Comparison of ENCODE assay signal across 8 cellular contexts in genomic region chr1:243253211-243253926, GRCh38. TPM values are rescaled to one million over a fixed set of nuclear protein-coding genes. Genes with fewer than 3 reads are reported as not detected.
DNase-seq lines count a peak whose midpoint lies in the region; TF ChIP-seq lines count a peak whose summit lies in the region.

No MANE protein-coding gene starts in this region.

- H3K4me3 Mint-ChIP-seq in T-helper 2 cell treated with Interferon-gamma antibody and Interleukin-4, amounts not matched to agents 5 μg/mL and 100 μg/mL, for 36 hours = peak overlapping the region; percentile 97

- peaks cover 33% of the 10 kb centered on the region for H3K4me1 Mint-ChIP-seq in T-helper 2 cell treated with Interferon-gamma antibody and Interleukin-4, amounts not matched to agents 5 μg/mL and 100 μg/mL, for 36 hours (ENCODE audit: low read depth)

- H3K36me3 Mint-ChIP-seq in T-helper 2 cell treated with Interferon-gamma antibody and Interleukin-4, amounts not matched to agents 5 μg/mL and 100 μg/mL, for 36 hours (ENCODE audit: low read depth) = peaks cover 5% of the 10 kb centered on the region

- no peaks in the 10 kb centered on the region for H3K9me3 Mint-ChIP-seq in T-helper 2 cell treated with Interferon-gamma antibody and Interleukin-4, amounts not matched to agents 5 μg/mL and 100 μg/mL, for 36 hours

- DNase-seq in T-helper 2 cell treated with Interferon-gamma antibody and Interleukin-4, amounts not matched to agents 5 μg/mL and 100 μg/mL, for 36 hours (ENCODE audit: low spot score) = no peak
- DNase-seq in T-helper 2 cell (no peak), SJCRH30 (peak in 1 of 2 experiments; percentile 24), erythroblast (lab: John Stamatoyannopoulos, UW) (peak; percentile 35 to 44), NCI-H187 (lab: John Stamatoyannopoulos, UW) (no peak), NCI-H2227 treated with DMSO at 0.1 percent for 48 hours (lab: John Stamatoyannopoulos, UW) (no peak)
- DNase-seq in stimulated activated CD4-positive, alpha-beta T cell treated with anti-CD3 and anti-CD28 coated beads, Interleukin-4, amount 100 ng/mL, for 24 hours = no peak

- H3K4me3 ChIP-seq in SJCRH30 (peak overlapping the region; percentile 85), parathyroid adenoma (ENCODE audit: low read depth, low read length) (peak overlapping the region; percentile 35)

- H3K27me3 ChIP-seq in SJCRH30 (no peaks in the 10 kb centered on the region), parathyroid adenoma (ENCODE audit: control insufficient read depth, insufficient read depth, low read length) (no peaks in the 10 kb centered on the region)

- TF ChIP-seq CTCF in parathyroid adenoma (IDR thresholded peaks at IDR 0.05) = no peak

- H3K27ac ChIP-seq in SJCRH30 (peak overlapping the region; percentile 71), parathyroid adenoma (peak overlapping the region; percentile 22)

- H3K9ac ChIP-seq in parathyroid adenoma = no peak overlapping the region

- no peak for TF ChIP-seq POLR2A in erythroblast (IDR thresholded peaks at IDR 0.05; ENCODE audit: low read length)

- H3K36me3 ChIP-seq in SJCRH30 (peaks cover 2% of the 10 kb centered on the region; the same call in 1 of the 2 replicates), parathyroid adenoma (ENCODE audit: control insufficient read depth, insufficient read depth, low read length) (no peaks in the 10 kb centered on the region)

- H3K4me2 ChIP-seq in parathyroid adenoma (ENCODE audit: low read length) = peak overlapping the region; percentile 85

- H3K4me1 ChIP-seq in SJCRH30 (no peaks in the 10 kb centered on the region), parathyroid adenoma (no peaks in the 10 kb centered on the region)

- H3K79me2 ChIP-seq in parathyroid adenoma = no peaks in the 10 kb centered on the region

- no peak overlapping the region for H2AFZ ChIP-seq in parathyroid adenoma

- peak overlapping the region; percentile 84 for H3K27ac Mint-ChIP-seq in T-helper 2 cell treated with Interferon-gamma antibody and Interleukin-4, amounts not matched to agents 5 μg/mL and 100 μg/mL, for 36 hours

- H3K27me3 Mint-ChIP-seq in T-helper 2 cell treated with Interferon-gamma antibody and Interleukin-4, amounts not matched to agents 5 μg/mL and 100 μg/mL, for 36 hours (ENCODE audit: low read depth) = no peaks in the 10 kb centered on the region

- no peaks in the 10 kb centered on the region for H3K9me3 ChIP-seq in SJCRH30 (replicated peaks)
- H3K9me3 ChIP-seq in parathyroid adenoma (ENCODE audit: control insufficient read depth, low read length) = no peaks in the 10 kb centered on the region

RNA-seq across cellular contexts. Expression of gene CEP170, which starts 1.7 kb away (rescaled TPM):
- total RNA-seq in SJCRH30 (2014; rRNA removed; shearing (Covaris generic)) = 76.1 and 87.3 TPM in 2 replicates

RNA-seq across cellular contexts. Expression of gene SDCCAG8, which starts 2.5 kb away (rescaled TPM):
- total RNA-seq in SJCRH30 (2014; rRNA removed; shearing (Covaris generic)) = 10.0 and 13.6 TPM in 2 replicates

Comparison
In these comparisons a context has a peak if more than half of its experiments do, and no peak if none do; other contexts are left out.
1. DNase-seq: peak in erythroblast (2 of 2); none in T-helper 2 cell treated with Interferon-gamma antibody and Interleukin-4, amounts not matched to agents 5 μg/mL and 100 μg/mL, for 36 hours (single experiment), T-helper 2 cell (0 of 5), stimulated activated CD4-positive, alpha-beta T cell treated with anti-CD3 and anti-CD28 coated beads, Interleukin-4, amount 100 ng/mL, for 24 hours (single experiment), NCI-H187 (0 of 2) and NCI-H2227 treated with DMSO at 0.1 percent for 48 hours (single experiment).